1 cellular context compared by ENCODE assay signal in the genomic region with DNA sequence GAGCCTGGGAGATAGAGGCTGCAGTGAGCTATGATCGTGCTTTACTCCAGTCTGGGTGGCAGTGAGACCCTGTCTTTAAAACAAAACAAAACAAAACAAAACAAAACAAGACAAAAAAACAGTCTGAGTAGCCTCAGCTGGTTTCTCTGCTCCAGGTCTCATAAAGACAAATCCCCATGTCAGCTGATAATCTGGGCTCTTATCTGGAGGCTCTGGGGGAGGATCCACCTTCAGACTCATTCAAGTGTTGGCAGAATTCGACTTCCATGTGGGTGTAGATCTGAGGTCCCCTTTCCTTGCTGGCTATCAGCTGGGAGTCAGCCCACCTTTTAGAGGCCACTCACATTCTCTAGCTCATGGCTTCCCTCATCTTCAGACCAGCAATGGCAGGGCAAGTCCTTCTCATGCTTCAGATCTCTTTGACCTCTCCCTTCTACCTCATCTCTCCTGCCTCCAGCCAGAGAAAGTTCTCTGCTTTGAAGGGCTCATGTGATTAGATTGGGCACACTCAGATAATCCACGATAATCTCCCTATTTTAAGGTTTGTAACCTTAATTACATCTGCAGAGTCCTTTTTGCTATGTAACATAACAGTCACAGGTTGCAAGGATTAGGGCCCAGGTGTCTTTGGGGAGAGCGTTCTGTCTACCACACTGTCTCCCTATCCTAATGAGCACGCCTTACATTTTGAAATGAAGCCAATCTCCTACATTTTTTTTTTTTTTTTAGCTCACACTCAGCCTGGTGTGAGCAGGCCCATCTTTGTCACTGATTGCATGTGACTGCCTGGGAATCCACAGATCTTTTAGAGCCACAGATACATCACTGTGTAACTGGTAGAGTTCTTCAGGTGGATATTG.
TF ChIP-seq lines count a peak whose summit lies in the region.

No MANE protein-coding gene starts in this region.

TF ChIP-seq in IMR-90, 13 proteins besides CTCF, POLR2A, EP300 and RAD21:
- TF ChIP-seq MAFK (IDR thresholded peaks at IDR 0.05; ENCODE audit: low read depth, low read length) (no peak), NFE2L2 (IDR thresholded peaks at IDR 0.05; ENCODE audit: low read depth, low read length) (no peak), USF2 (IDR thresholded peaks at IDR 0.05; ENCODE audit: low read depth, low read length) (no peak), RCOR1 (IDR thresholded peaks at IDR 0.05; ENCODE audit: insufficient replicate concordance, low read length) (no peak), FOS (IDR thresholded peaks at IDR 0.05; ENCODE audit: low read depth, low read length) (no peak), BHLHE40 (IDR thresholded peaks at IDR 0.05; ENCODE audit: low read depth, low read length) (no peak), MAZ (IDR thresholded peaks at IDR 0.05; ENCODE audit: borderline replicate concordance, low read depth, low read length) (no peak), SMC3 (IDR thresholded peaks at IDR 0.05; ENCODE audit: low read depth, low read length) (no peak), MXI1 (IDR thresholded peaks at IDR 0.05; ENCODE audit: borderline replicate concordance, low read depth, low read length) (no peak), CHD1 (IDR thresholded peaks at IDR 0.05; ENCODE audit: low read depth, low read length) (no peak)
- TF ChIP-seq, protein P1, sequence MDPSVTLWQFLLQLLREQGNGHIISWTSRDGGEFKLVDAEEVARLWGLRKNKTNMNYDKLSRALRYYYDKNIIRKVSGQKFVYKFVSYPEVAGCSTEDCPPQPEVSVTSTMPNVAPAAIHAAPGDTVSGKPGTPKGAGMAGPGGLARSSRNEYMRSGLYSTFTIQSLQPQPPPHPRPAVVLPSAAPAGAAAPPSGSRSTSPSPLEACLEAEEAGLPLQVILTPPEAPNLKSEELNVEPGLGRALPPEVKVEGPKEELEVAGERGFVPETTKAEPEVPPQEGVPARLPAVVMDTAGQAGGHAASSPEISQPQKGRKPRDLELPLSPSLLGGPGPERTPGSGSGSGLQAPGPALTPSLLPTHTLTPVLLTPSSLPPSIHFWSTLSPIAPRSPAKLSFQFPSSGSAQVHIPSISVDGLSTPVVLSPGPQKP (IDR thresholded peaks at IDR 0.05; ENCODE audit: borderline replicate concordance, low read depth, low read length) = no peak
